In genomic region chr21:41460578-41461527, GRCh38 we compare ENCODE assay signal across 8 cellular contexts. TPM values are rescaled to one million over a fixed set of nuclear protein-coding genes. Genes with fewer than 3 reads are reported as not detected.
A peak's percentile ranks its signal among the peaks of the same experiment; 100 is the strongest.
DNase-seq lines count a peak whose midpoint lies in the region; ATAC-seq and TF ChIP-seq lines count a peak whose summit lies in the region.

No MANE protein-coding gene starts in this region.

- H3K27me3 Mint-ChIP-seq in activated T-helper 2 cell treated with anti-CD3 and anti-CD28 coated beads, Interferon-gamma antibody, Interleukin-2, Interleukin-4, amounts not matched to agents 10 μg/mL and 5 μg/mL and 100 μg/mL, durations not matched to agents 14 hours and 24 hours and 36 hours (ENCODE audit: low read depth) = no peaks in the 10 kb centered on the region

- H3K27ac ChIP-seq in Panc1 (ENCODE audit: low read length) (no peak overlapping the region), ovary (no peak overlapping the region), tibial nerve (no peak overlapping the region)

- H3K27me3 ChIP-seq in Panc1 (ENCODE audit: control insufficient read depth, insufficient read depth, low read length) = no peaks in the 10 kb centered on the region
- H3K27me3 ChIP-seq in ovary = no peaks in the 10 kb centered on the region
- H3K27me3 ChIP-seq in tibial nerve = no peaks in the 10 kb centered on the region

- H3K9me3 ChIP-seq in Panc1 (ENCODE audit: control insufficient read depth, insufficient read depth, low read depth, low read length) = no peaks in the 10 kb centered on the region
- H3K9me3 ChIP-seq in ovary = no peaks in the 10 kb centered on the region
- H3K9me3 ChIP-seq in tibial nerve = no peaks in the 10 kb centered on the region

- no peaks in the 10 kb centered on the region for H3K36me3 ChIP-seq in Panc1 (ENCODE audit: control insufficient read depth, insufficient read depth, low read length)
- no peaks in the 10 kb centered on the region for H3K36me3 ChIP-seq in ovary
- peaks cover 0 to 42% (median 0%) of the 10 kb centered on the region in 3 donors for H3K36me3 ChIP-seq in tibial nerve

- peaks cover 50% of the 10 kb centered on the region for H3K36me3 Mint-ChIP-seq in activated T-helper 2 cell treated with anti-CD3 and anti-CD28 coated beads, Interferon-gamma antibody, Interleukin-2, Interleukin-4, amounts not matched to agents 10 μg/mL and 5 μg/mL and 100 μg/mL, durations not matched to agents 14 hours and 24 hours and 36 hours (ENCODE audit: low read depth)

- WGBS in ovary, 3 donors = 36 to 39% (median 38%) methylated on average over 17 of the region's 17 CpGs
- WGBS in tibial nerve, 2 donors = 34% methylated on average over 17 of the region's 17 CpGs

- H3K4me3 Mint-ChIP-seq in activated T-helper 2 cell treated with anti-CD3 and anti-CD28 coated beads, Interferon-gamma antibody, Interleukin-2, Interleukin-4, amounts not matched to agents 10 μg/mL and 5 μg/mL and 100 μg/mL, durations not matched to agents 14 hours and 24 hours and 36 hours (ENCODE audit: low read depth) = no peak overlapping the region

- BruUV-seq in Panc1 (replicated peaks; lab: Mats Ljungman, UMichigan) = no TSS peak

- no peak for TF ChIP-seq EP300 in ovary (IDR thresholded peaks at IDR 0.05)
- no peak for TF ChIP-seq EP300 in tibial nerve (IDR thresholded peaks at IDR 0.05)

- in situ Hi-C loops in Panc1 (cut with HindIII; ENCODE audit: low pct_unique_long_range_greater_than_20kb, low sequenced_read_pairs) = no loop called here

- H3K4me1 ChIP-seq in Panc1 (ENCODE audit: control insufficient read depth, insufficient read depth, low read length) (no peaks in the 10 kb centered on the region; the same call in 1 of the 2 replicates), ovary (ENCODE audit: insufficient read depth) (peaks cover 1% of the 10 kb centered on the region), tibial nerve (peaks cover 0 to 9% (median 0%) of the 10 kb centered on the region in 4 donors)

- CTCF ChIA-PET in Panc1 (lab: Charles Lee) = interaction anchor here (0.9 kb wide), 1 partner anchor 178 kb away, joined by 3 read pairs; no protein-coding TSS in a partner anchor

- H3K9me3 Mint-ChIP-seq in activated T-helper 2 cell treated with anti-CD3 and anti-CD28 coated beads, Interferon-gamma antibody, Interleukin-2, Interleukin-4, amounts not matched to agents 10 μg/mL and 5 μg/mL and 100 μg/mL, durations not matched to agents 14 hours and 24 hours and 36 hours = peaks cover 7% of the 10 kb centered on the region

- peaks cover 1% of the 10 kb centered on the region for H3K4me1 Mint-ChIP-seq in activated T-helper 2 cell treated with anti-CD3 and anti-CD28 coated beads, Interferon-gamma antibody, Interleukin-2, Interleukin-4, amounts not matched to agents 10 μg/mL and 5 μg/mL and 100 μg/mL, durations not matched to agents 14 hours and 24 hours and 36 hours (ENCODE audit: low read depth)

- TF ChIP-seq CTCF in GM10266 (IDR thresholded peaks at IDR 0.05; ENCODE audit: control insufficient read depth, insufficient read depth, low read depth, missing control alignments) (peak; percentile 72), Panc1 (IDR thresholded peaks at IDR 0.05) (peak; percentile 85), foreskin fibroblast (IDR thresholded peaks at IDR 0.05; ENCODE audit: low read depth, low read length) (peak; percentile 91), ovary (IDR thresholded peaks at IDR 0.05) (peak; percentile 42 to 51 (median 49)), tibial nerve (IDR thresholded peaks at IDR 0.05) (peak; percentile 59 to 86 (median 76))

- no peak overlapping the region for H3K27ac Mint-ChIP-seq in activated T-helper 2 cell treated with anti-CD3 and anti-CD28 coated beads, Interferon-gamma antibody, Interleukin-2, Interleukin-4, amounts not matched to agents 10 μg/mL and 5 μg/mL and 100 μg/mL, durations not matched to agents 14 hours and 24 hours and 36 hours

- DNase-seq in GM10266 (ENCODE audit: extremely low spot score) (peak; percentile 76), Panc1 (ENCODE audit: low read depth, low spot score) (peak; percentile 33), foreskin fibroblast (peak; percentile 52 to 70), ovary (peak; percentile 67 to 79 (median 69)), tibial nerve (ENCODE audit: low spot score in 2 of 2) (peak; percentile 53 to 73)
- peak; percentile 29 for DNase-seq in activated T-helper 2 cell treated with anti-CD3 and anti-CD28 coated beads, Interferon-gamma antibody, Interleukin-2, Interleukin-4, amounts not matched to agents 10 μg/mL and 5 μg/mL and 100 μg/mL, durations not matched to agents 14 hours and 24 hours and 36 hours (ENCODE audit: low spot score)

- intact Hi-C loops in Panc1 (cut with micrococcal nuclease; ENCODE audit: unreplicated experiment) (loop anchor here (5.0 kb wide), 2 partner anchors 94 to 179 kb away; no protein-coding TSS in a partner anchor), ovary (cut with DNase I) (loop anchor here in 3 of 4 donors (5.0 to 10.0 kb wide), 2 partner anchors 176 to 179 kb away; no protein-coding TSS in a partner anchor)
- intact Hi-C loops in activated T-helper 2 cell treated with anti-CD3 and anti-CD28 coated beads, Interferon-gamma antibody, Interleukin-2, Interleukin-4, amounts not matched to agents 10 μg/mL and 5 μg/mL and 100 μg/mL, durations not matched to agents 14 hours and 24 hours and 36 hours (cut with micrococcal nuclease) = loop anchor here (1.0 kb wide), 1 partner anchor 178 kb away; no protein-coding TSS in a partner anchor

- ATAC-seq in HG03103 (IDR thresholded peaks at IDR 0.05; ENCODE audit: low read depth, unreplicated experiment) = peak; percentile 50
- ATAC-seq in Panc1 = peak; percentile 93
- ATAC-seq in HG03460 (IDR thresholded peaks at IDR 0.05; ENCODE audit: unreplicated experiment) = no peak

- TF ChIP-seq POLR2A in ovary (IDR thresholded peaks at IDR 0.05) (no peak), tibial nerve (IDR thresholded peaks at IDR 0.05) (no peak)

- H3K4me3 ChIP-seq in Panc1 (ENCODE audit: low read depth in 2 of 2, low read length in 2 of 2) (no peak overlapping the region), foreskin fibroblast (ENCODE audit: low read depth in 1 of 2, low read length in 2 of 2) (no peak overlapping the region), ovary (no peak overlapping the region), tibial nerve (no peak overlapping the region)

- POLR2A ChIA-PET in Panc1 (lab: Charles Lee) = no interaction called here

RNA-seq across cellular contexts. Expression of gene MX1, which starts 34.8 kb away (rescaled TPM):
- total RNA-seq in Panc1 (2021; ENCODE audit: unreplicated experiment) = 7.8 TPM
- 4.7 TPM for polyA plus RNA-seq in Panc1 (2012; ENCODE audit: insufficient read length)
- total RNA-seq in activated T-helper 2 cell treated with anti-CD3 and anti-CD28 coated beads, Interferon-gamma antibody, Interleukin-2, Interleukin-4, amounts not matched to agents 10 μg/mL and 5 μg/mL and 100 μg/mL, durations not matched to agents 14 hours and 24 hours and 36 hours = 26.7 and 31.0 TPM in 2 replicates
- 10 to 100 TPM; 25.2 to 72.8 (median 43.5) TPM for total RNA-seq in ovary
- 100 to 1,000 TPM in 1 of 2 donors, 10 to 100 TPM in 1; 31.7 to 118 TPM for polyA plus RNA-seq in ovary
- 10 to 100 TPM; 10.5 to 23.8 (median 17.3) TPM for total RNA-seq in tibial nerve

RNA-seq across cellular contexts. Expression of gene TMPRSS2, which starts 47.1 kb away (rescaled TPM):
- 111 TPM for total RNA-seq in Panc1 (2021; ENCODE audit: unreplicated experiment)
- 92.3 TPM for polyA plus RNA-seq in Panc1 (2012; ENCODE audit: insufficient read length)
- not detected in 2 replicates for total RNA-seq in activated T-helper 2 cell treated with anti-CD3 and anti-CD28 coated beads, Interferon-gamma antibody, Interleukin-2, Interleukin-4, amounts not matched to agents 10 μg/mL and 5 μg/mL and 100 μg/mL, durations not matched to agents 14 hours and 24 hours and 36 hours
- total RNA-seq in ovary = 1 to 10 TPM in 3 of 7 donors, under 1 TPM in 2, not detected in 2; 0.60 to 3.0 (median 1.7) TPM
- under 1 TPM in 1 of 2 donors, not detected in 1; 0.01 TPM for polyA plus RNA-seq in ovary
- total RNA-seq in tibial nerve = not detected

Comparison
In these comparisons a context has a peak if more than half of its experiments do, and no peak if none do; other contexts are left out.
1. RNA of gene TMPRSS2, which starts 47.1 kb away (total RNA-seq): 111 TPM in Panc1 (single experiment); 0.60 to 3.0 TPM in ovary, not detected in activated T-helper 2 cell treated with anti-CD3 and anti-CD28 coated beads, Interferon-gamma antibody, Interleukin-2, Interleukin-4, amounts not matched to agents 10 μg/mL and 5 μg/mL and 100 μg/mL, durations not matched to agents 14 hours and 24 hours and 36 hours and not detected in tibial nerve; every median in the first group is over 10 times any median in the second.
2. Peak in every context shown above with its lines, with median percentiles within 50 percentile points of each other: DNase-seq and CTCF ChIP-seq.